30 cellular contexts compared by ENCODE assay signal in the genomic region with DNA sequence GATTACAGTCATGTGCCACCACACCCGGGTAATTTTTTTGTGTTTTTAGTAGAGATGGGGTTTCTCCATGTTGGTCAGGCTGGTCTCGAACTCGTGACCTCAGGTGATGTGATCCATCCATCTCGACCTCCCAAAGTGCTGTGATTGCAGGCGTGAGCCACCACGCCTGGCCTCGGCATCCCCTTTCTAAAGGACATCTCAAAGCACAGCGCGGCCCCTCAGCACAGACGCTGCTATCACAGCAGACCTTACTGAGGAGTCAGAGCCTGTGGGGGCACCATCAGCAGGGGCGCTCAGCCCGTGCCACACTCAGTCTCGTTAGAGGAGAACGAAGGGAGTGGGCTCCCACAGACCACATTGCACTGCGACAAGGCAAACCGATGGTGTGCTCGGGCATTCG. TPM values are rescaled to one million over a fixed set of nuclear protein-coding genes. Genes with fewer than 3 reads are reported as not detected.
"Had no signal": no experiment of that assay in that cellular context is flagged by ENCODE, and none has a peak within 500 bp of the region (broad histone marks: within the 10 kb centered on the region; RNA-seq: fewer than 3 reads in every experiment).

No MANE protein-coding gene starts in this region.

- H3K4me2 ChIP-seq: PC-9 had no signal

- H3K4me3 Mint-ChIP-seq: activated CD4-positive, alpha-beta T cell treated with anti-CD3 and anti-CD28 coated beads, Interleukin-2, amount 10 ng/mL, durations not matched to agents 24 days and 14 days; activated CD8-positive, alpha-beta T cell treated with anti-CD3 and anti-CD28 coated beads, Interleukin-2, amount 10 ng/mL, durations not matched to agents 7 days and 5 days; activated naive CD4-positive, alpha-beta T cell treated with anti-CD3 and anti-CD28 coated beads for 36 hours; activated T-cell treated with anti-CD3 and anti-CD28 coated beads, Interleukin-2, amount 50 U/mL, for 4 hours; activated T-helper 1 cell treated with anti-CD3 and anti-CD28 coated beads, Interleukin-12 subunit alpha, Interleukin-12 subunit beta, Interleukin-2, Interleukin-4 antibody, amounts not matched to agents 30 ng/mL and 10 ng/mL and 1 ng/mL, durations not matched to agents 14 hours and 24 hours and 36 hours; IgD-negative memory B cell had no signal

- H2AFZ ChIP-seq: PC-9 had no signal

- H3K27me3 ChIP-seq: adrenal gland, body of pancreas, breast epithelium, MG63, SJCRH30 had no signal

- ATAC-seq: activated CD8-positive, alpha-beta T cell treated with anti-CD3 and anti-CD28 coated beads, Interleukin-2, amount 10 ng/mL, durations not matched to agents 7 days and 5 days; activated naive CD4-positive, alpha-beta T cell treated with anti-CD3 and anti-CD28 coated beads, Interleukin-2, amount 50 U/mL, for 72 hours; activated T-cell treated with anti-CD3 and anti-CD28 coated beads, Interleukin-2, amount 50 U/mL, for 4 hours; body of pancreas had no signal

- H3K9me3 ChIP-seq: adrenal gland, body of pancreas, breast epithelium, MG63 had no signal

- H3K4me1 ChIP-seq: adrenal gland, body of pancreas, breast epithelium, SJCRH30 had no signal

- H3K36me3 Mint-ChIP-seq: activated naive CD4-positive, alpha-beta T cell treated with anti-CD3 and anti-CD28 coated beads, Interleukin-2, amount 50 U/mL, for 72 hours had no signal

- H3K27ac ChIP-seq: body of pancreas, PC-9, SJCRH30, SK-N-MC, WERI-Rb-1 had no signal

- DNase-seq: activated CD4-positive, alpha-beta T cell treated with anti-CD3 and anti-CD28 coated beads, Interleukin-2, amount 10 ng/mL, durations not matched to agents 24 days and 14 days; activated CD4-positive, alpha-beta T cell treated with anti-CD3 and anti-CD28 coated beads, Interleukin-2, amount 50 U/mL, for 4 hours; activated CD8-positive, alpha-beta T cell treated with anti-CD3 and anti-CD28 coated beads, Interleukin-2, amount 10 ng/mL, durations not matched to agents 7 days and 5 days; activated gamma-delta T cell treated with Interleukin-2 at 50 U/mL for 16 hours; activated naive CD4-positive, alpha-beta T cell treated with anti-CD3 and anti-CD28 coated beads for 36 hours; activated T-cell treated with anti-CD3 and anti-CD28 coated beads, Interleukin-2, amount 50 U/mL, for 4 hours; body of pancreas; Karpas-422; KBM-7; MG63; NCI-H1048; NCI-H1105 treated with DMSO at 0.1 percent for 48 hours; NCI-H1436 treated with DMSO at 0.1 percent for 48 hours; NCI-H1694 treated with DMSO at 0.1 percent for 48 hours; NCI-H2029; NCI-H345; NCI-H526; NCI-H748 treated with DMSO at 0.1 percent for 48 hours; NK-92 treated with Interleukin-12 subunit alpha and Interleukin-12 subunit beta, amount 100 ng/mL, for 24 hours; PC-9; SHP77; SJCRH30; T1000; WERI-Rb-1 had no signal

- H3K9me3 Mint-ChIP-seq: activated CD4-positive, alpha-beta T cell treated with anti-CD3 and anti-CD28 coated beads, Interleukin-2, amount 10 ng/mL, durations not matched to agents 24 days and 14 days; activated naive CD4-positive, alpha-beta T cell treated with anti-CD3 and anti-CD28 coated beads for 36 hours; activated naive CD4-positive, alpha-beta T cell treated with anti-CD3 and anti-CD28 coated beads, Interleukin-2, amount 50 U/mL, for 72 hours; activated T-cell treated with anti-CD3 and anti-CD28 coated beads, Interleukin-2, amount 50 U/mL, for 4 hours; activated T-helper 1 cell treated with anti-CD3 and anti-CD28 coated beads, Interleukin-12 subunit alpha, Interleukin-12 subunit beta, Interleukin-2, Interleukin-4 antibody, amounts not matched to agents 30 ng/mL and 10 ng/mL and 1 ng/mL, durations not matched to agents 14 hours and 24 hours and 36 hours; IgD-negative memory B cell had no signal

- H3K36me3 ChIP-seq: adrenal gland, breast epithelium, MG63, SJCRH30, WERI-Rb-1 had no signal

- H3K27me3 Mint-ChIP-seq: activated CD4-positive, alpha-beta T cell treated with anti-CD3 and anti-CD28 coated beads, Interleukin-2, amount 10 ng/mL, durations not matched to agents 24 days and 14 days had no signal

- H3K4me3 ChIP-seq: adrenal gland, body of pancreas, breast epithelium, MG63, PC-9, SJCRH30, SK-N-MC had no signal

- H3K27ac Mint-ChIP-seq: activated CD4-positive, alpha-beta T cell treated with anti-CD3 and anti-CD28 coated beads, Interleukin-2, amount 10 ng/mL, durations not matched to agents 24 days and 14 days; activated CD8-positive, alpha-beta T cell treated with anti-CD3 and anti-CD28 coated beads, Interleukin-2, amount 10 ng/mL, durations not matched to agents 7 days and 5 days; activated naive CD4-positive, alpha-beta T cell treated with anti-CD3 and anti-CD28 coated beads for 36 hours; activated T-helper 1 cell treated with anti-CD3 and anti-CD28 coated beads, Interleukin-12 subunit alpha, Interleukin-12 subunit beta, Interleukin-2, Interleukin-4 antibody, amounts not matched to agents 30 ng/mL and 10 ng/mL and 1 ng/mL, durations not matched to agents 14 hours and 24 hours and 36 hours; IgD-negative memory B cell had no signal

RNA-seq across cellular contexts. Expression of a gene that starts 19.4 kb away (rescaled TPM):
- total RNA-seq: SJCRH30 had no signal
